Comparison of ENCODE assay signal across 1 cellular context in the genomic region with DNA sequence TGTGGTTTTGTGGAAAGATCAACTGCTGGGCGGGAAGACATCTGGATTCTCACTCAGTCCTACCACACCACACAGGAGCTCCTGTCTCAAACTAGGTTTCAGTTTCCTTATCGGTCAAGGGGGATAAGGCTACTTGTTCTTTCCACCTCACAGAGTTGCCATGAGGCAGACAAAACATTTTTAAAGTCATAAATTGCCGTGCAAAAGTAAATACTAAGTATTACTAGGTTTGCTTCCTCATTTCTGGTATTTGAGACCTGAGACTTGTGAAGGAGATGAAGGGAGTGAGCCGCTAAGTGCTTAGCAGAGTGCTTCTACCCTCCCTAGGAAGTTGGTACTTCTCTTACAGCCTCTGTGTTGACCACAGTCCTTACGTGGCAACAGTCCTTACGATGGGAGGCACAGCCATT.
TF ChIP-seq lines count a peak whose summit lies in the region.

No MANE protein-coding gene starts in this region.

TF ChIP-seq in H1, 55 proteins besides CTCF, POLR2A, EP300 and RAD21:
- TF ChIP-seq CHD1 (IDR thresholded peaks at IDR 0.05; ENCODE audit: low read depth, low read length) (no peak), SIN3A (conservative IDR thresholded peaks at IDR 0.05 in 1 of 2, IDR thresholded peaks at IDR 0.05 in 1 of 2; ENCODE audit: low read depth in 1 of 2, low read length in 2 of 2) (no peak), NANOG (IDR thresholded peaks at IDR 0.05; ENCODE audit: insufficient read depth, low read depth, low read length, poor library complexity, severe bottlenecking) (no peak), HDAC2 (IDR thresholded peaks at IDR 0.05; ENCODE audit: borderline replicate concordance in 1 of 2, low read depth in 2 of 2, low read length in 2 of 2) (no peak), BRCA1 (IDR thresholded peaks at IDR 0.05; ENCODE audit: low read depth, low read length) (no peak), KDM5A (IDR thresholded peaks at IDR 0.05; ENCODE audit: low read length) (no peak), BCL11A (IDR thresholded peaks at IDR 0.05; ENCODE audit: low read depth in 2 of 2, low read length in 2 of 2) (no peak), CBX5 (IDR thresholded peaks at IDR 0.05; ENCODE audit: low read depth, low read length) (no peak), SUZ12 (IDR thresholded peaks at IDR 0.05; ENCODE audit: low read length) (no peak), GTF2F1 (IDR thresholded peaks at IDR 0.05; ENCODE audit: borderline replicate concordance, low read depth, low read length) (no peak), ASH2L (IDR thresholded peaks at IDR 0.05; ENCODE audit: low read length) (no peak), SP1 (IDR thresholded peaks at IDR 0.05; ENCODE audit: low read depth, low read length) (no peak), RBBP5 (IDR thresholded peaks at IDR 0.05; ENCODE audit: borderline replicate concordance, low read depth, low read length) (no peak)
- TF ChIP-seq, protein P1, sequence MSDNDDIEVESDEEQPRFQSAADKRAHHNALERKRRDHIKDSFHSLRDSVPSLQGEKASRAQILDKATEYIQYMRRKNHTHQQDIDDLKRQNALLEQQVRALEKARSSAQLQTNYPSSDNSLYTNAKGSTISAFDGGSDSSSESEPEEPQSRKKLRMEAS (IDR thresholded peaks at IDR 0.05): no peak
